Comparison of ENCODE assay signal across 13 cellular contexts in genomic region chr17:65896889-65897288, GRCh38.
DNase-seq lines count a peak whose midpoint lies in the region; ATAC-seq lines count a peak whose summit lies in the region.
"Had no signal": no experiment of that assay in that cellular context is flagged by ENCODE, and none has a peak within 500 bp of the region (broad histone marks: within the 10 kb centered on the region; RNA-seq: fewer than 3 reads in every experiment).

No MANE protein-coding gene starts in this region.

- DNase-seq in DMS153 (lab: John Stamatoyannopoulos, UW) (peak; percentile 42), DMS153 treated with DMSO at 0.1 percent for 48 hours (lab: John Stamatoyannopoulos, UW; ENCODE audit: unreplicated experiment) (no peak), NCI-H1092 treated with DMSO at 0.1 percent for 48 hours (lab: John Stamatoyannopoulos, UW) (peak; percentile 74), NCI-H510A (lab: John Stamatoyannopoulos, UW) (peak; percentile 54), SHP77 treated with DMSO at 0.1 percent for 48 hours (lab: John Stamatoyannopoulos, UW) (peak; percentile 82), kidney glomerular epithelial cell (lab: John Stamatoyannopoulos, UW) (no peak), hypothalamus (lab: John Stamatoyannopoulos, UW) (no peak)
- DNase-seq: CD4-positive, alpha-beta memory T cell; NCI-H1436 treated with DMSO at 0.1 percent for 48 hours; NCI-H2171; OCI-M1; T-helper 2 cell had no signal

- no peak for ATAC-seq in GM19455 (IDR thresholded peaks at IDR 0.05; ENCODE audit: unreplicated experiment)

Comparison
In these comparisons a context has a peak if more than half of its experiments do, and no peak if none do; other contexts are left out.
1. DNase-seq: peak in DMS153 (single experiment), NCI-H1092 treated with DMSO at 0.1 percent for 48 hours (single experiment), NCI-H510A (single experiment) and SHP77 treated with DMSO at 0.1 percent for 48 hours (single experiment); none in DMS153 treated with DMSO at 0.1 percent for 48 hours (single experiment), kidney glomerular epithelial cell (single experiment) and hypothalamus (0 of 51).